ENCODE assay signal across 1 cellular context in the genomic region with DNA sequence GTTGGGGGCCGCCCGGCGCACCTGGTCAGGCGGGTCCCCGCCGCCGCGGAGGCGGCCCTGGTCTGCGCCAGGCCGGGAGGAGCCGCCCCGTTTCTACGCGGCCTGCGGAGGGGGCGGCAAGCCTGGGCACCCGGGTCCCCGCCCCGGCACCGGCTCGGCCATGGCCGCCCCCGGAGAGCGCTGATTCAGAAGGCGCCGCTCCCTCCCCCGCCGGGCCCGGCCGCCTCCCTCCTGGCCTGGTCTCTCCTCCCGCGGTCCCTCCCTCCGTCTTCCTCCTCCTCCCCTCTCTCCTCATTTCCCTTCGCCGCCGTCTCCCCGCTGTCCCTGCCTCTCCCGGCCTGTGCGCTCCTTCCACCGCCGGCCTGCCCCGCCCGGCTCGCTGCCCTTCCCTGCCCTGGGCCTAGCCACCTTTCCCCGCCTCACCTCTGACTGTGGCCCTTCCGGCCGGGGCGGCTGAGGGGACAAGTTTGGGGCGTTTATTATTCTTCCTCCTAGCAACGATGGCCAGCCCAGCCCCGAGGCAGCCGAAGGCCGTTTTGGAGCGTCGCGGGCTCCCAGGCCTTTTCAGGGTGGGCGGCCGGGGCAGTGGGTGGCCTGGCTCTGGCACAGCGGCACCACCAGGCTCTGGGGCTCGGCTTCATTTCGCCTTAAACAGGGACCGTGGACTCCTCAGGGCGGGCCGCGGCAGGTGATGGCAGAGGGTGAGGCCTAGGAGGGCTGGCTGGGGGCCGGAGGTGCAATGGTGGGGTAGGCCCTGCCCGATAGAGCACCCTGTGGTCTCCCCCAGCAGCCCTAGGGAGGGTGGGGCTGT.
TF ChIP-seq lines count a peak whose summit lies in the region.

No MANE protein-coding gene starts in this region.

TF ChIP-seq in HEK293, 187 proteins besides CTCF, POLR2A, EP300 and RAD21 (continued from another document and continues in another):
- TF ChIP-seq, protein P1, sequence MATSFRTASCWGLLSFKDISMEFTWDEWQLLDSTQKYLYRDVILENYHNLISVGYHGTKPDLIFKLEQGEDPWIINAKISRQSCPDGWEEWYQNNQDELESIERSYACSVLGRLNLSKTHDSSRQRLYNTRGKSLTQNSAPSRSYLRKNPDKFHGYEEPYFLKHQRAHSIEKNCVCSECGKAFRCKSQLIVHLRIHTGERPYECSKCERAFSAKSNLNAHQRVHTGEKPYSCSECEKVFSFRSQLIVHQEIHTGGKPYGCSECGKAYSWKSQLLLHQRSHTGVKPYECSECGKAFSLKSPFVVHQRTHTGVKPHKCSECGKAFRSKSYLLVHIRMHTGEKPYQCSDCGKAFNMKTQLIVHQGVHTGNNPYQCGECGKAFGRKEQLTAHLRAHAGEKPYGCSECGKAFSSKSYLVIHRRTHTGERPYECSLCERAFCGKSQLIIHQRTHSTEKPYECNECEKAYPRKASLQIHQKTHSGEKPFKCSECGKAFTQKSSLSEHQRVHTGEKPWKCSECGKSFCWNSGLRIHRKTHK (tag by site-specific recombination; IDR thresholded peaks at IDR 0.05), result no peak
- TF ChIP-seq FEZF1 (tag by site-specific recombination; IDR thresholded peaks at IDR 0.05) (no peak), ZNF146 (tag by site-specific recombination; IDR thresholded peaks at IDR 0.05) (no peak), ZNF747 (tag by site-specific recombination; IDR thresholded peaks at IDR 0.05) (no peak), ZNF311 (tag by site-specific recombination; IDR thresholded peaks at IDR 0.05; ENCODE audit: borderline replicate concordance) (no peak), HOXC10 (CRISPR knock-in tag; IDR thresholded peaks at IDR 0.05) (no peak), ZNF2 (tag by site-specific recombination; IDR thresholded peaks at IDR 0.05) (no peak), ZNF175 (tag by site-specific recombination; IDR thresholded peaks at IDR 0.05) (no peak), ZBTB20 (tag by site-specific recombination; IDR thresholded peaks at IDR 0.05) (peak; percentile 90), ZNF138 (tag by site-specific recombination; IDR thresholded peaks at IDR 0.05; ENCODE audit: borderline replicate concordance) (no peak), ZBTB7A (tag by site-specific recombination; IDR thresholded peaks at IDR 0.05; ENCODE audit: low read depth) (no peak), GLIS2 (tag by site-specific recombination; IDR thresholded peaks at IDR 0.05) (peak; percentile 93), PRDM1 (tag by site-specific recombination; IDR thresholded peaks at IDR 0.05) (no peak), ZNF24 (tag by site-specific recombination; IDR thresholded peaks at IDR 0.05) (no peak), ZNF19 (tag by site-specific recombination; IDR thresholded peaks at IDR 0.05; ENCODE audit: low read depth) (no peak), ZNF221 (tag by site-specific recombination; IDR thresholded peaks at IDR 0.05; ENCODE audit: borderline replicate concordance) (no peak), ZNF530 (tag by site-specific recombination; IDR thresholded peaks at IDR 0.05; ENCODE audit: low read depth) (no peak), ZNF350 (tag by site-specific recombination; IDR thresholded peaks at IDR 0.05) (no peak), ZNF416 (tag by site-specific recombination; IDR thresholded peaks at IDR 0.05) (no peak), KLF8 (tag by site-specific recombination; IDR thresholded peaks at IDR 0.05) (peak; percentile 94), ZNF670 (tag by site-specific recombination; IDR thresholded peaks at IDR 0.05; ENCODE audit: low read depth) (no peak), ZNF133 (tag by site-specific recombination; IDR thresholded peaks at IDR 0.05) (no peak), SCRT1 (tag by site-specific recombination; IDR thresholded peaks at IDR 0.05; ENCODE audit: borderline replicate concordance) (no peak), ZNF404 (tag by site-specific recombination; IDR thresholded peaks at IDR 0.05) (no peak), KLF10 (tag by site-specific recombination; IDR thresholded peaks at IDR 0.05) (no peak), ZNF785 (tag by site-specific recombination; IDR thresholded peaks at IDR 0.05) (no peak), GFI1B (tag by site-specific recombination; IDR thresholded peaks at IDR 0.05) (no peak), ZNF433 (tag by site-specific recombination; IDR thresholded peaks at IDR 0.05; ENCODE audit: low read depth) (no peak), ZSCAN16 (tag by site-specific recombination; IDR thresholded peaks at IDR 0.05) (no peak), ZNF830 (tag by site-specific recombination; IDR thresholded peaks at IDR 0.05; ENCODE audit: low read depth) (no peak), RBAK (tag by site-specific recombination; IDR thresholded peaks at IDR 0.05) (no peak), ZNF473 (tag by site-specific recombination; IDR thresholded peaks at IDR 0.05) (no peak), ZNF112 (tag by site-specific recombination; IDR thresholded peaks at IDR 0.05) (no peak), ZNF707 (tag by site-specific recombination; IDR thresholded peaks at IDR 0.05) (no peak), SP2 (tag by site-specific recombination; IDR thresholded peaks at IDR 0.05) (peak; percentile 96), ZNF292 (tag by site-specific recombination; IDR thresholded peaks at IDR 0.05; ENCODE audit: borderline replicate concordance, low read depth) (no peak), ZNF23 (tag by site-specific recombination; IDR thresholded peaks at IDR 0.05; ENCODE audit: borderline replicate concordance) (no peak), ZNF341 (tag by site-specific recombination; IDR thresholded peaks at IDR 0.05; ENCODE audit: low read depth) (peak; percentile 95), GLI4 (tag by site-specific recombination; IDR thresholded peaks at IDR 0.05) (no peak), HOXA7 (CRISPR knock-in tag; IDR thresholded peaks at IDR 0.05; ENCODE audit: borderline replicate concordance) (no peak), ZNF426 (tag by site-specific recombination; IDR thresholded peaks at IDR 0.05) (no peak), ZNF529 (tag by site-specific recombination; IDR thresholded peaks at IDR 0.05; ENCODE audit: insufficient replicate concordance) (no peak), ZNF624 (tag by site-specific recombination; IDR thresholded peaks at IDR 0.05) (no peak)
- TF ChIP-seq, protein P2, sequence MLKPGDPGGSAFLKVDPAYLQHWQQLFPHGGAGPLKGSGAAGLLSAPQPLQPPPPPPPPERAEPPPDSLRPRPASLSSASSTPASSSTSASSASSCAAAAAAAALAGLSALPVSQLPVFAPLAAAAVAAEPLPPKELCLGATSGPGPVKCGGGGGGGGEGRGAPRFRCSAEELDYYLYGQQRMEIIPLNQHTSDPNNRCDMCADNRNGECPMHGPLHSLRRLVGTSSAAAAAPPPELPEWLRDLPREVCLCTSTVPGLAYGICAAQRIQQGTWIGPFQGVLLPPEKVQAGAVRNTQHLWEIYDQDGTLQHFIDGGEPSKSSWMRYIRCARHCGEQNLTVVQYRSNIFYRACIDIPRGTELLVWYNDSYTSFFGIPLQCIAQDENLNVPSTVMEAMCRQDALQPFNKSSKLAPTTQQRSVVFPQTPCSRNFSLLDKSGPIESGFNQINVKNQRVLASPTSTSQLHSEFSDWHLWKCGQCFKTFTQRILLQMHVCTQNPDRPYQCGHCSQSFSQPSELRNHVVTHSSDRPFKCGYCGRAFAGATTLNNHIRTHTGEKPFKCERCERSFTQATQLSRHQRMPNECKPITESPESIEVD (tag by site-specific recombination; IDR thresholded peaks at IDR 0.05), result no peak
- TF ChIP-seq, protein P3, sequence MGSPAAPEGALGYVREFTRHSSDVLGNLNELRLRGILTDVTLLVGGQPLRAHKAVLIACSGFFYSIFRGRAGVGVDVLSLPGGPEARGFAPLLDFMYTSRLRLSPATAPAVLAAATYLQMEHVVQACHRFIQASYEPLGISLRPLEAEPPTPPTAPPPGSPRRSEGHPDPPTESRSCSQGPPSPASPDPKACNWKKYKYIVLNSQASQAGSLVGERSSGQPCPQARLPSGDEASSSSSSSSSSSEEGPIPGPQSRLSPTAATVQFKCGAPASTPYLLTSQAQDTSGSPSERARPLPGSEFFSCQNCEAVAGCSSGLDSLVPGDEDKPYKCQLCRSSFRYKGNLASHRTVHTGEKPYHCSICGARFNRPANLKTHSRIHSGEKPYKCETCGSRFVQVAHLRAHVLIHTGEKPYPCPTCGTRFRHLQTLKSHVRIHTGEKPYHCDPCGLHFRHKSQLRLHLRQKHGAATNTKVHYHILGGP (tag by site-specific recombination; IDR thresholded peaks at IDR 0.05), result no peak
- TF ChIP-seq, protein P4, sequence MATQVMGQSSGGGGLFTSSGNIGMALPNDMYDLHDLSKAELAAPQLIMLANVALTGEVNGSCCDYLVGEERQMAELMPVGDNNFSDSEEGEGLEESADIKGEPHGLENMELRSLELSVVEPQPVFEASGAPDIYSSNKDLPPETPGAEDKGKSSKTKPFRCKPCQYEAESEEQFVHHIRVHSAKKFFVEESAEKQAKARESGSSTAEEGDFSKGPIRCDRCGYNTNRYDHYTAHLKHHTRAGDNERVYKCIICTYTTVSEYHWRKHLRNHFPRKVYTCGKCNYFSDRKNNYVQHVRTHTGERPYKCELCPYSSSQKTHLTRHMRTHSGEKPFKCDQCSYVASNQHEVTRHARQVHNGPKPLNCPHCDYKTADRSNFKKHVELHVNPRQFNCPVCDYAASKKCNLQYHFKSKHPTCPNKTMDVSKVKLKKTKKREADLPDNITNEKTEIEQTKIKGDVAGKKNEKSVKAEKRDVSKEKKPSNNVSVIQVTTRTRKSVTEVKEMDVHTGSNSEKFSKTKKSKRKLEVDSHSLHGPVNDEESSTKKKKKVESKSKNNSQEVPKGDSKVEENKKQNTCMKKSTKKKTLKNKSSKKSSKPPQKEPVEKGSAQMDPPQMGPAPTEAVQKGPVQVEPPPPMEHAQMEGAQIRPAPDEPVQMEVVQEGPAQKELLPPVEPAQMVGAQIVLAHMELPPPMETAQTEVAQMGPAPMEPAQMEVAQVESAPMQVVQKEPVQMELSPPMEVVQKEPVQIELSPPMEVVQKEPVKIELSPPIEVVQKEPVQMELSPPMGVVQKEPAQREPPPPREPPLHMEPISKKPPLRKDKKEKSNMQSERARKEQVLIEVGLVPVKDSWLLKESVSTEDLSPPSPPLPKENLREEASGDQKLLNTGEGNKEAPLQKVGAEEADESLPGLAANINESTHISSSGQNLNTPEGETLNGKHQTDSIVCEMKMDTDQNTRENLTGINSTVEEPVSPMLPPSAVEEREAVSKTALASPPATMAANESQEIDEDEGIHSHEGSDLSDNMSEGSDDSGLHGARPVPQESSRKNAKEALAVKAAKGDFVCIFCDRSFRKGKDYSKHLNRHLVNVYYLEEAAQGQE (tag by site-specific recombination; IDR thresholded peaks at IDR 0.05), result no peak
- TF ChIP-seq, protein P5, sequence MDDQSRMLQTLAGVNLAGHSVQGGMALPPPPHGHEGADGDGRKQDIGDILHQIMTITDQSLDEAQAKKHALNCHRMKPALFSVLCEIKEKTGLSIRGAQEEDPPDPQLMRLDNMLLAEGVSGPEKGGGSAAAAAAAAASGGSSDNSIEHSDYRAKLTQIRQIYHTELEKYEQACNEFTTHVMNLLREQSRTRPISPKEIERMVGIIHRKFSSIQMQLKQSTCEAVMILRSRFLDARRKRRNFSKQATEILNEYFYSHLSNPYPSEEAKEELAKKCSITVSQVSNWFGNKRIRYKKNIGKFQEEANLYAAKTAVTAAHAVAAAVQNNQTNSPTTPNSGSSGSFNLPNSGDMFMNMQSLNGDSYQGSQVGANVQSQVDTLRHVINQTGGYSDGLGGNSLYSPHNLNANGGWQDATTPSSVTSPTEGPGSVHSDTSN (CRISPR knock-in tag; IDR thresholded peaks at IDR 0.05), result peak; percentile 36; the same call in 1 of the 2 replicates
- TF ChIP-seq, protein P6, sequence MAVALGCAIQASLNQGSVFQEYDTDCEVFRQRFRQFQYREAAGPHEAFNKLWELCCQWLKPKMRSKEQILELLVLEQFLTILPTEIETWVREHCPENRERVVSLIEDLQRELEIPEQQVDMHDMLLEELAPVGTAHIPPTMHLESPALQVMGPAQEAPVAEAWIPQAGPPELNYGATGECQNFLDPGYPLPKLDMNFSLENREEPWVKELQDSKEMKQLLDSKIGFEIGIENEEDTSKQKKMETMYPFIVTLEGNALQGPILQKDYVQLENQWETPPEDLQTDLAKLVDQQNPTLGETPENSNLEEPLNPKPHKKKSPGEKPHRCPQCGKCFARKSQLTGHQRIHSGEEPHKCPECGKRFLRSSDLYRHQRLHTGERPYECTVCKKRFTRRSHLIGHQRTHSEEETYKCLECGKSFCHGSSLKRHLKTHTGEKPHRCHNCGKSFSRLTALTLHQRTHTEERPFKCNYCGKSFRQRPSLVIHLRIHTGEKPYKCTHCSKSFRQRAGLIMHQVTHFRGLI (tag by site-specific recombination; IDR thresholded peaks at IDR 0.05), result no peak
- TF ChIP-seq, protein P7, sequence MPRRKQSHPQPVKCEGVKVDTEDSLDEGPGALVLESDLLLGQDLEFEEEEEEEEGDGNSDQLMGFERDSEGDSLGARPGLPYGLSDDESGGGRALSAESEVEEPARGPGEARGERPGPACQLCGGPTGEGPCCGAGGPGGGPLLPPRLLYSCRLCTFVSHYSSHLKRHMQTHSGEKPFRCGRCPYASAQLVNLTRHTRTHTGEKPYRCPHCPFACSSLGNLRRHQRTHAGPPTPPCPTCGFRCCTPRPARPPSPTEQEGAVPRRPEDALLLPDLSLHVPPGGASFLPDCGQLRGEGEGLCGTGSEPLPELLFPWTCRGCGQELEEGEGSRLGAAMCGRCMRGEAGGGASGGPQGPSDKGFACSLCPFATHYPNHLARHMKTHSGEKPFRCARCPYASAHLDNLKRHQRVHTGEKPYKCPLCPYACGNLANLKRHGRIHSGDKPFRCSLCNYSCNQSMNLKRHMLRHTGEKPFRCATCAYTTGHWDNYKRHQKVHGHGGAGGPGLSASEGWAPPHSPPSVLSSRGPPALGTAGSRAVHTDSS (tag by site-specific recombination; IDR thresholded peaks at IDR 0.05), result no peak
- TF ChIP-seq, protein P8, sequence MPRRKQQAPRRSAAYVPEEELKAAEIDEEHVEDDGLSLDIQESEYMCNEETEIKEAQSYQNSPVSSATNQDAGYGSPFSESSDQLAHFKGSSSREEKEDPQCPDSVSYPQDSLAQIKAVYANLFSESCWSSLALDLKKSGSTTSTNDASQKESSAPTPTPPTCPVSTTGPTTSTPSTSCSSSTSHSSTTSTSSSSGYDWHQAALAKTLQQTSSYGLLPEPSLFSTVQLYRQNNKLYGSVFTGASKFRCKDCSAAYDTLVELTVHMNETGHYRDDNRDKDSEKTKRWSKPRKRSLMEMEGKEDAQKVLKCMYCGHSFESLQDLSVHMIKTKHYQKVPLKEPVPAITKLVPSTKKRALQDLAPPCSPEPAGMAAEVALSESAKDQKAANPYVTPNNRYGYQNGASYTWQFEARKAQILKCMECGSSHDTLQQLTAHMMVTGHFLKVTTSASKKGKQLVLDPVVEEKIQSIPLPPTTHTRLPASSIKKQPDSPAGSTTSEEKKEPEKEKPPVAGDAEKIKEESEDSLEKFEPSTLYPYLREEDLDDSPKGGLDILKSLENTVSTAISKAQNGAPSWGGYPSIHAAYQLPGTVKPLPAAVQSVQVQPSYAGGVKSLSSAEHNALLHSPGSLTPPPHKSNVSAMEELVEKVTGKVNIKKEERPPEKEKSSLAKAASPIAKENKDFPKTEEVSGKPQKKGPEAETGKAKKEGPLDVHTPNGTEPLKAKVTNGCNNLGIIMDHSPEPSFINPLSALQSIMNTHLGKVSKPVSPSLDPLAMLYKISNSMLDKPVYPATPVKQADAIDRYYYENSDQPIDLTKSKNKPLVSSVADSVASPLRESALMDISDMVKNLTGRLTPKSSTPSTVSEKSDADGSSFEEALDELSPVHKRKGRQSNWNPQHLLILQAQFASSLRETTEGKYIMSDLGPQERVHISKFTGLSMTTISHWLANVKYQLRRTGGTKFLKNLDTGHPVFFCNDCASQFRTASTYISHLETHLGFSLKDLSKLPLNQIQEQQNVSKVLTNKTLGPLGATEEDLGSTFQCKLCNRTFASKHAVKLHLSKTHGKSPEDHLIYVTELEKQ (tag by site-specific recombination; IDR thresholded peaks at IDR 0.05; ENCODE audit: borderline replicate concordance), result no peak
